2 cellular contexts compared by ENCODE assay signal in the genomic region with DNA sequence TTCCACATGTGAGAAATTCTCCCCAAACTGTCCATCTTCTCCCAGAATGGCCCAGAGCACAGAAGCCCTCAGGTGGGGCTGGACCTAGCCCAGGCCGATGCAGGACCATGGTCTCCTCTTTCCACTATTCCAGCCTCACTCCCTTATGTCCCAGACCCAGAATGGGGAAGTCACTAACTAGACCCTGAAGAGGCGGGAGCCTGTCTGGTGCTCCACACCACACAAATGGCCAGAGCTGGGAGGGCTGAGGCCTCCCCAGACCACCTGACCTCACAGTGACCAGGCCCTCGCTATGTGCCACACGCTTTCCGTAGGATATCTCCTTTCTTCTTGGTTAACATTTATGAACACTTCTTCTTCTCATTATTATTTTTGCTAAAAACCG.
TF ChIP-seq lines count a peak whose summit lies in the region.

No MANE protein-coding gene starts in this region.

TF ChIP-seq in IMR-90, 13 proteins besides CTCF, POLR2A, EP300 and RAD21:
- TF ChIP-seq SMC3 (IDR thresholded peaks at IDR 0.05; ENCODE audit: low read depth, low read length) (no peak), RCOR1 (IDR thresholded peaks at IDR 0.05; ENCODE audit: insufficient replicate concordance, low read length) (no peak), FOS (IDR thresholded peaks at IDR 0.05; ENCODE audit: low read depth, low read length) (no peak), MAZ (IDR thresholded peaks at IDR 0.05; ENCODE audit: borderline replicate concordance, low read depth, low read length) (no peak), MAFK (IDR thresholded peaks at IDR 0.05; ENCODE audit: low read depth, low read length) (no peak), RFX5 (IDR thresholded peaks at IDR 0.05; ENCODE audit: low read depth, low read length) (no peak), NFE2L2 (IDR thresholded peaks at IDR 0.05; ENCODE audit: low read depth, low read length) (no peak), CHD1 (IDR thresholded peaks at IDR 0.05; ENCODE audit: low read depth, low read length) (no peak), CEBPB (IDR thresholded peaks at IDR 0.05; ENCODE audit: low read depth, low read length) (no peak), BHLHE40 (IDR thresholded peaks at IDR 0.05; ENCODE audit: low read depth, low read length) (no peak), MXI1 (IDR thresholded peaks at IDR 0.05; ENCODE audit: borderline replicate concordance, low read depth, low read length) (no peak)
- TF ChIP-seq, protein P1, sequence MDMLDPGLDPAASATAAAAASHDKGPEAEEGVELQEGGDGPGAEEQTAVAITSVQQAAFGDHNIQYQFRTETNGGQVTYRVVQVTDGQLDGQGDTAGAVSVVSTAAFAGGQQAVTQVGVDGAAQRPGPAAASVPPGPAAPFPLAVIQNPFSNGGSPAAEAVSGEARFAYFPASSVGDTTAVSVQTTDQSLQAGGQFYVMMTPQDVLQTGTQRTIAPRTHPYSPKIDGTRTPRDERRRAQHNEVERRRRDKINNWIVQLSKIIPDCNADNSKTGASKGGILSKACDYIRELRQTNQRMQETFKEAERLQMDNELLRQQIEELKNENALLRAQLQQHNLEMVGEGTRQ (IDR thresholded peaks at IDR 0.05; ENCODE audit: low read depth, low read length) = no peak
- TF ChIP-seq, protein P2, sequence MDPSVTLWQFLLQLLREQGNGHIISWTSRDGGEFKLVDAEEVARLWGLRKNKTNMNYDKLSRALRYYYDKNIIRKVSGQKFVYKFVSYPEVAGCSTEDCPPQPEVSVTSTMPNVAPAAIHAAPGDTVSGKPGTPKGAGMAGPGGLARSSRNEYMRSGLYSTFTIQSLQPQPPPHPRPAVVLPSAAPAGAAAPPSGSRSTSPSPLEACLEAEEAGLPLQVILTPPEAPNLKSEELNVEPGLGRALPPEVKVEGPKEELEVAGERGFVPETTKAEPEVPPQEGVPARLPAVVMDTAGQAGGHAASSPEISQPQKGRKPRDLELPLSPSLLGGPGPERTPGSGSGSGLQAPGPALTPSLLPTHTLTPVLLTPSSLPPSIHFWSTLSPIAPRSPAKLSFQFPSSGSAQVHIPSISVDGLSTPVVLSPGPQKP (IDR thresholded peaks at IDR 0.05; ENCODE audit: borderline replicate concordance, low read depth, low read length) = no peak

TF ChIP-seq in K562, 482 proteins besides CTCF, POLR2A, EP300 and RAD21:
- TF ChIP-seq SPI1 (IDR thresholded peaks at IDR 0.05; ENCODE audit: borderline replicate concordance, low read depth, low read length) (peak; percentile 44; the same call in 1 of the 2 replicates), RBM22 (IDR thresholded peaks at IDR 0.05; ENCODE audit: low read depth, low read length, poor library complexity, severe bottlenecking) (no peak)
TF ChIP-seq in K562: peak in this region for 1.
